In the genomic region with DNA sequence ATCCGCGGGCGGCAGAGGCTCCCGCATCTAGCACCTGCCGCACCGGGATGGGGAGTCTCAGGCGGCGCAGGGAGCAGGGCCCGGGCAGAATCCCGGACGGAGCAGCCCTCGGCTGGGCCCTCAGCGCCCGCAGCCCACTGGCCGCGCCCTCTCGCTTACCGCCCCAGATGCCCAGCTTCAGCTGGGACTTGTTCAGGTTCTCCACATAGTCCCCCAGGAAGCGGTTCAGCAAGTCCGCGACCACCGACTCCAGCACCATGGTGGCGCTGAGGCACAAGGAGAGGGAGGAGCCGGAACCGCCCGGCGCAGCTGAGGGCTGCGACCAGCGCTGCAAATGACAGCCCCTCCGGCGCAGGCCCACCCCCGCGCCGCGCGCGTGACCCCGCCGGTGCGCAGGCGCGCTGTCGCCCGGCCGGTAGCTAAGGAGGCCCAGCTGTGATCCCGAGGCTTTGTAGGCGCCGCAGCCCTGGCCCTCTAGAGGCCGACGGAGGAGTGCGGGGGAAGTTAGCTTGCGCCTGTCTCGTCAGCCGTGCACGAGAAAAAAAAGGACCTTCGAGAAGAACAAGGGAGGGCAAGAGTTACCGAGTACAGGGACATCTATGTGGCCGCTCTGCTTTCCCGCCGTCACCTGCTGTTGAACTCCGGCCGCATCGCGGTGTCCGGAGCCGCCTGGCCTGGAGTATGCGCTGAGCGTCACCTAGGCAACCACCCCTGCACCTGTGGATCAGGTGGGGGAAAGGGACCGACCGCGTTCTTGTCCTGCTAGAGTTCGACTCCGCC, we compare ENCODE assay signal across 1 cellular context.
TF ChIP-seq lines count a peak whose summit lies in the region.

A gene with protein sequence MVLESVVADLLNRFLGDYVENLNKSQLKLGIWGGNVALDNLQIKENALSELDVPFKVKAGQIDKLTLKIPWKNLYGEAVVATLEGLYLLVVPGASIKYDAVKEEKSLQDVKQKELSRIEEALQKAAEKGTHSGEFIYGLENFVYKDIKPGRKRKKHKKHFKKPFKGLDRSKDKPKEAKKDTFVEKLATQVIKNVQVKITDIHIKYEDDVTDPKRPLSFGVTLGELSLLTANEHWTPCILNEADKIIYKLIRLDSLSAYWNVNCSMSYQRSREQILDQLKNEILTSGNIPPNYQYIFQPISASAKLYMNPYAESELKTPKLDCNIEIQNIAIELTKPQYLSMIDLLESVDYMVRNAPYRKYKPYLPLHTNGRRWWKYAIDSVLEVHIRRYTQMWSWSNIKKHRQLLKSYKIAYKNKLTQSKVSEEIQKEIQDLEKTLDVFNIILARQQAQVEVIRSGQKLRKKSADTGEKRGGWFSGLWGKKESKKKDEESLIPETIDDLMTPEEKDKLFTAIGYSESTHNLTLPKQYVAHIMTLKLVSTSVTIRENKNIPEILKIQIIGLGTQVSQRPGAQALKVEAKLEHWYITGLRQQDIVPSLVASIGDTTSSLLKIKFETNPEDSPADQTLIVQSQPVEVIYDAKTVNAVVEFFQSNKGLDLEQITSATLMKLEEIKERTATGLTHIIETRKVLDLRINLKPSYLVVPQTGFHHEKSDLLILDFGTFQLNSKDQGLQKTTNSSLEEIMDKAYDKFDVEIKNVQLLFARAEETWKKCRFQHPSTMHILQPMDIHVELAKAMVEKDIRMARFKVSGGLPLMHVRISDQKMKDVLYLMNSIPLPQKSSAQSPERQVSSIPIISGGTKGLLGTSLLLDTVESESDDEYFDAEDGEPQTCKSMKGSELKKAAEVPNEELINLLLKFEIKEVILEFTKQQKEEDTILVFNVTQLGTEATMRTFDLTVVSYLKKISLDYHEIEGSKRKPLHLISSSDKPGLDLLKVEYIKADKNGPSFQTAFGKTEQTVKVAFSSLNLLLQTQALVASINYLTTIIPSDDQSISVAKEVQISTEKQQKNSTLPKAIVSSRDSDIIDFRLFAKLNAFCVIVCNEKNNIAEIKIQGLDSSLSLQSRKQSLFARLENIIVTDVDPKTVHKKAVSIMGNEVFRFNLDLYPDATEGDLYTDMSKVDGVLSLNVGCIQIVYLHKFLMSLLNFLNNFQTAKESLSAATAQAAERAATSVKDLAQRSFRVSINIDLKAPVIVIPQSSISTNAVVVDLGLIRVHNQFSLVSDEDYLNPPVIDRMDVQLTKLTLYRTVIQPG (N-terminal part only) (minus strand): TSS at position 332 of the 780 bp plus-strand sequence. CDS start 73 bp downstream, at position 259.

TF ChIP-seq in K562, 482 proteins besides CTCF, POLR2A, EP300 and RAD21 (continued from another document and continues in another):
- 0 out of 2 replicates have a peak, but pooled peaks have one; percentile 0 for TF ChIP-seq IRF1 (CRISPR knock-in tag; IDR thresholded peaks at IDR 0.05; ENCODE audit: borderline replicate concordance)
- peak; percentile 97 for TF ChIP-seq NRF1 (conservative IDR thresholded peaks at IDR 0.05 in 1 of 2, IDR thresholded peaks at IDR 0.05 in 1 of 2)
- peak; percentile 88 for TF ChIP-seq POLR2G (IDR thresholded peaks at IDR 0.05; ENCODE audit: low read depth, low read length)
- no peak for TF ChIP-seq CBX8 (IDR thresholded peaks at IDR 0.05; ENCODE audit: borderline replicate concordance, extremely low read depth, low read depth, low read length, poor library complexity, severe bottlenecking)
- no peak for TF ChIP-seq CREB3 (tag; conservative IDR thresholded peaks at IDR 0.05; ENCODE audit: low read depth)
- no peak for TF ChIP-seq KLF1 (tag; IDR thresholded peaks at IDR 0.05)
- peak; percentile 42 for TF ChIP-seq ZFP36 (IDR thresholded peaks at IDR 0.05; ENCODE audit: low read depth, low read length, partially characterized antibody)
- TF ChIP-seq ZNF324 (CRISPR knock-in tag; IDR thresholded peaks at IDR 0.05) = no peak
- TF ChIP-seq CREBBP (IDR thresholded peaks at IDR 0.05; ENCODE audit: low read depth, low read length) = no peak
- TF ChIP-seq FOSL1 (tag; conservative IDR thresholded peaks at IDR 0.05) = no peak
- TF ChIP-seq JUN (IDR thresholded peaks at IDR 0.05; ENCODE audit: borderline replicate concordance, low read depth, low read length) = peak; percentile 14; the same call in 1 of the 2 replicates
- TF ChIP-seq JUN (CRISPR knock-in tag; IDR thresholded peaks at IDR 0.05; ENCODE audit: borderline replicate concordance) = no peak
- peak; percentile 60 for TF ChIP-seq PHF20 (IDR thresholded peaks at IDR 0.05; ENCODE audit: partially characterized antibody)
- TF ChIP-seq CBFB (CRISPR knock-in tag; IDR thresholded peaks at IDR 0.05) = no peak
- TF ChIP-seq ASH1L (IDR thresholded peaks at IDR 0.05; ENCODE audit: borderline replicate concordance, low read depth, partially characterized antibody) = no peak
- no peak for TF ChIP-seq PRMT5 (CRISPR knock-in tag; IDR thresholded peaks at IDR 0.05)
- no peak for TF ChIP-seq FOXA1 (IDR thresholded peaks at IDR 0.05; ENCODE audit: borderline replicate concordance)
- peak; percentile 75 for TF ChIP-seq MYC (IDR thresholded peaks at IDR 0.05; ENCODE audit: low read depth, low read length)
- TF ChIP-seq MYC (CRISPR knock-in tag; IDR thresholded peaks at IDR 0.05; ENCODE audit: borderline replicate concordance, low read depth) = no peak
- TF ChIP-seq ATF1 (CRISPR knock-in tag; IDR thresholded peaks at IDR 0.05) = no peak
- TF ChIP-seq ATF1 (tag; IDR thresholded peaks at IDR 0.05) = peak; percentile 78
- TF ChIP-seq, protein P1, sequence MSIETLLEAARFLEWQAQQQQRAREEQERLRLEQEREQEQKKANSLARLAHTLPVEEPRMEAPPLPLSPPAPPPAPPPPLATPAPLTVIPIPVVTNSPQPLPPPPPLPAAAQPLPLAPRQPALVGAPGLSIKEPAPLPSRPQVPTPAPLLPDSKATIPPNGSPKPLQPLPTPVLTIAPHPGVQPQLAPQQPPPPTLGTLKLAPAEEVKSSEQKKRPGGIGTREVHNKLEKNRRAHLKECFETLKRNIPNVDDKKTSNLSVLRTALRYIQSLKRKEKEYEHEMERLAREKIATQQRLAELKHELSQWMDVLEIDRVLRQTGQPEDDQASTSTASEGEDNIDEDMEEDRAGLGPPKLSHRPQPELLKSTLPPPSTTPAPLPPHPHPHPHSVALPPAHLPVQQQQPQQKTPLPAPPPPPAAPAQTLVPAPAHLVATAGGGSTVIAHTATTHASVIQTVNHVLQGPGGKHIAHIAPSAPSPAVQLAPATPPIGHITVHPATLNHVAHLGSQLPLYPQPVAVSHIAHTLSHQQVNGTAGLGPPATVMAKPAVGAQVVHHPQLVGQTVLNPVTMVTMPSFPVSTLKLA (conservative IDR thresholded peaks at IDR 0.05) = peak; percentile 40 to 68; a peak in 3 of 4 replicates
- no peak for TF ChIP-seq CEBPZ (IDR thresholded peaks at IDR 0.05; ENCODE audit: borderline replicate concordance, low read depth, low read length)
- peak; percentile 69 for TF ChIP-seq ZNF24 (IDR thresholded peaks at IDR 0.05)
- TF ChIP-seq ETV1 (tag; conservative IDR thresholded peaks at IDR 0.05; ENCODE audit: low read depth) = no peak; the same call in 1 of the 2 replicates
- no peak for TF ChIP-seq ZNF668 (CRISPR knock-in tag; IDR thresholded peaks at IDR 0.05)
- TF ChIP-seq FOXJ3 (CRISPR knock-in tag; IDR thresholded peaks at IDR 0.05) = no peak
- no peak for TF ChIP-seq RERE (CRISPR knock-in tag; IDR thresholded peaks at IDR 0.05; ENCODE audit: borderline replicate concordance)
- TF ChIP-seq POLR3G (IDR thresholded peaks at IDR 0.05; ENCODE audit: extremely low read depth, insufficient read length, insufficient replicate concordance) = no peak
- no peak for TF ChIP-seq ZNF584 (CRISPR knock-in tag; IDR thresholded peaks at IDR 0.05; ENCODE audit: low read depth)
- no peak for TF ChIP-seq PRPF4 (IDR thresholded peaks at IDR 0.05; ENCODE audit: insufficient read depth, low read depth, low read length, poor library complexity, severe bottlenecking)
- no peak for TF ChIP-seq NCOA2 (IDR thresholded peaks at IDR 0.05; ENCODE audit: partially characterized antibody in 2 of 2)
- no peak for TF ChIP-seq TRIM28 (IDR thresholded peaks at IDR 0.05)
- TF ChIP-seq ZNF76 (CRISPR knock-in tag; IDR thresholded peaks at IDR 0.05; ENCODE audit: borderline replicate concordance) = no peak
- TF ChIP-seq ZNF431 (CRISPR knock-in tag; IDR thresholded peaks at IDR 0.05) = no peak
- no peak for TF ChIP-seq STAG1 (CRISPR knock-in tag; IDR thresholded peaks at IDR 0.05; ENCODE audit: borderline replicate concordance)
- peak; percentile 95 for TF ChIP-seq DACH1 (IDR thresholded peaks at IDR 0.05; ENCODE audit: partially characterized antibody)
- TF ChIP-seq SREBF2 (CRISPR knock-in tag; IDR thresholded peaks at IDR 0.05) = no peak
- no peak for TF ChIP-seq ZBTB5 (IDR thresholded peaks at IDR 0.05)
- TF ChIP-seq TEAD1 (CRISPR knock-in tag; IDR thresholded peaks at IDR 0.05) = 0 out of 4 replicates have a peak, but pooled peaks of 1 of the 2 experiments have one; percentile 12
